8 cellular contexts compared by ENCODE assay signal in the genomic region with DNA sequence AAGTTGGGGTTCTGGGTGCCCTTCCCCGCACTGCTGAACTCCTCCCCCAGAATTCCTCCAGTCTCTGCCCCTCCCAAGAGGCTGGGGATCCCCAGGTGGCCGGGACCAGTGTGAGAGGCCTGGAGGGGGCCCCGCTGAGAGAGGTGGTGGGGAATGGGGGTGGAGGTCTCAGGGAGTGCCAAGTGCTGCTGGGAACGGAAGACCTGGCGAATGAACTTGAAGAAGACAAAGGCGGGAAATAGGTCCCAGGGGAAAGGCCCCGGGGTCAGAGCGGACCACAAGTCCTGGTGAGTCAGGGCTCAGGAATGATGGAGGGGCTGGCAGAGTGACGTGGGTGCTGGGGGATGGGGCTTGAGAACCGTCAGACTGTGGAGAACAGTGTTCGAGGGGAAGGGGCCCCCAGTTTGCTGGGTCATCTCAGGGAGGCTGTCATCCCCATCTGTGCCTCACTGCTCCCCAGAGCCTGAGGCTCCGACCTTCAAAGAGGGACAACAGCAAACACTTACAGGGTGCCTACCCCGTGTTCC. TPM values are rescaled to one million over a fixed set of nuclear protein-coding genes. Genes with fewer than 3 reads are reported as not detected.
A peak's percentile ranks its signal among the peaks of the same experiment; 100 is the strongest.
DNase-seq lines count a peak whose midpoint lies in the region; ATAC-seq and TF ChIP-seq lines count a peak whose summit lies in the region.

No MANE protein-coding gene starts in this region.

- H3K4me1 ChIP-seq in OCI-LY3 (ENCODE audit: low read length) = peaks cover 15% of the 10 kb centered on the region
- peaks cover 5% of the 10 kb centered on the region for H3K4me1 ChIP-seq in ovary (ENCODE audit: insufficient read depth)

- H3K27ac ChIP-seq in OCI-LY3 (ENCODE audit: low read length) = no peak overlapping the region
- no peak overlapping the region for H3K27ac ChIP-seq in ovary

- DNase-seq in Daoy (ENCODE audit: low read depth) = peak; percentile 99
- peak; percentile 98 for DNase-seq in fibroblast of the aortic adventitia (ENCODE audit: low read depth)
- DNase-seq in ovary = peak; percentile 55 to 84 (median 63)
- DNase-seq in amniotic stem cell (lab: John Stamatoyannopoulos, UW) = no peak
- DNase-seq in GM10266 (ENCODE audit: extremely low spot score) = no peak

- H3K36me3 ChIP-seq in OCI-LY3 (replicated peaks; ENCODE audit: low read depth, low read length) (peaks cover 8% of the 10 kb centered on the region), ovary (no peaks in the 10 kb centered on the region)

- H3K4me3 ChIP-seq in OCI-LY3 (ENCODE audit: low read length) (no peak overlapping the region), fibroblast of the aortic adventitia (ENCODE audit: low read depth, low read length) (no peak overlapping the region), ovary (no peak overlapping the region)

- no peak for ATAC-seq in GM18873 (IDR thresholded peaks at IDR 0.05; ENCODE audit: low FRiP score, unreplicated experiment)
- ATAC-seq in HG03175 (IDR thresholded peaks at IDR 0.05; ENCODE audit: unreplicated experiment) = no peak

- H2AFZ ChIP-seq in OCI-LY3 (ENCODE audit: low read depth, low read length) = no peak overlapping the region

- WGBS in ovary, 3 donors = 4 to 5% (median 4%) methylated on average over 13 of the region's 13 CpGs

- no peaks in the 10 kb centered on the region for H3K27me3 ChIP-seq in OCI-LY3 (ENCODE audit: low read depth, low read length)
- H3K27me3 ChIP-seq in ovary = no peaks in the 10 kb centered on the region

- TF ChIP-seq EP300 in ovary (IDR thresholded peaks at IDR 0.05) = peak; percentile 28

- TF ChIP-seq CTCF in OCI-LY3 (IDR thresholded peaks at IDR 0.05; ENCODE audit: low read depth, low read length) (no peak), fibroblast of the aortic adventitia (IDR thresholded peaks at IDR 0.05; ENCODE audit: insufficient read depth, low read length) (no peak), ovary (IDR thresholded peaks at IDR 0.05) (no peak), GM10266 (IDR thresholded peaks at IDR 0.05; ENCODE audit: control insufficient read depth, insufficient read depth, low read depth, missing control alignments) (no peak)

- no peak overlapping the region for H3K9ac ChIP-seq in OCI-LY3 (ENCODE audit: low read length)

- TF ChIP-seq POLR2A in ovary (IDR thresholded peaks at IDR 0.05) = no peak

- peak overlapping the region; percentile 1; the same call in 1 of the 2 replicates for H3K4me2 ChIP-seq in OCI-LY3 (ENCODE audit: low read length)

- H3K79me2 ChIP-seq in OCI-LY3 (ENCODE audit: low read length) = peaks cover 7% of the 10 kb centered on the region; the same call in 1 of the 2 replicates

- peaks cover 18% of the 10 kb centered on the region for H4K20me1 ChIP-seq in OCI-LY3 (ENCODE audit: insufficient read depth, low read length)

- no peaks in the 10 kb centered on the region for H3K9me3 ChIP-seq in OCI-LY3 (ENCODE audit: insufficient read depth, low read length)
- H3K9me3 ChIP-seq in ovary = no peaks in the 10 kb centered on the region

- intact Hi-C loops in ovary (cut with DNase I) = loop anchor here in 2 of 4 donors (5.0 to 10.0 kb wide), 2 partner anchors 57 to 209 kb away; no protein-coding TSS in a partner anchor

RNA-seq across cellular contexts. Expression of gene SEMA6B, which starts 15.8 kb away (rescaled TPM):
- 2.3 and 3.2 TPM in 2 replicates for total RNA-seq in Daoy (2014; rRNA removed; shearing (Covaris generic))
- total RNA-seq in fibroblast of the aortic adventitia (ENCODE audit: low replicate concordance) (0.72 and 1.7 TPM in 2 replicates), ovary (1 to 10 TPM; 1.3 to 9.7 (median 5.5) TPM)
- polyA plus RNA-seq in ovary = 1 to 10 TPM in 1 of 2 donors, under 1 TPM in 1; 0.77 to 7.6 TPM

RNA-seq across cellular contexts. Expression of gene LRG1, which starts 35.5 kb away (rescaled TPM):
- total RNA-seq in Daoy (2014; rRNA removed; shearing (Covaris generic)) = 0.03 and 0.69 TPM in 2 replicates
- not detected in 2 replicates for total RNA-seq in fibroblast of the aortic adventitia (ENCODE audit: low replicate concordance)
- total RNA-seq in ovary = 1 to 10 TPM; 1.3 to 7.6 (median 3.6) TPM
- 1 to 10 TPM in 1 of 2 donors, under 1 TPM in 1; 0.33 to 2.1 TPM for polyA plus RNA-seq in ovary

RNA-seq across cellular contexts. Expression of gene PLIN5, which starts 40.3 kb away (rescaled TPM):
- 0.15 and 1.3 TPM in 2 replicates for total RNA-seq in Daoy (2014; rRNA removed; shearing (Covaris generic))
- total RNA-seq in fibroblast of the aortic adventitia (ENCODE audit: low replicate concordance) = 0.16 TPM in 1 of 2 replicates, not detected in the other
- total RNA-seq in ovary = 100 to 1,000 TPM in 4 of 7 donors, 10 to 100 TPM in 3; 26.0 to 149 (median 131) TPM
- 10 to 100 TPM in 1 of 2 donors, 1 to 10 TPM in 1; 8.8 to 85.0 TPM for polyA plus RNA-seq in ovary

RNA-seq across cellular contexts. Expression of gene PLIN4, which starts 57.0 kb away (rescaled TPM):
- total RNA-seq in Daoy (2014; rRNA removed; shearing (Covaris generic)) = 0.57 and 0.69 TPM in 2 replicates
- total RNA-seq in fibroblast of the aortic adventitia (ENCODE audit: low replicate concordance) (0.90 and 6.6 TPM in 2 replicates), ovary (10 to 100 TPM in 5 of 7 donors, 1 to 10 TPM in 2; 3.7 to 55.1 (median 23.6) TPM)
- 1 to 10 TPM; 1.6 to 9.6 TPM for polyA plus RNA-seq in ovary

Comparison
In these comparisons a context has a peak if more than half of its experiments do, and no peak if none do; other contexts are left out.
1. DNase-seq: peak in Daoy (single experiment), fibroblast of the aortic adventitia (single experiment) and ovary (5 of 5); none in amniotic stem cell (single experiment) and GM10266 (single experiment).
2. RNA of gene PLIN5, which starts 40.3 kb away (total RNA-seq): 26.0 to 149 TPM in ovary; 0.15 to 1.3 TPM in Daoy and 0.16 TPM in fibroblast of the aortic adventitia; every median in the first group is over 10 times any median in the second.